Comparison of ENCODE assay signal across 8 cellular contexts in genomic region chr2:43169987-43170732, GRCh38. TPM values are rescaled to one million over a fixed set of nuclear protein-coding genes. Genes with fewer than 3 reads are reported as not detected.
DNase-seq lines count a peak whose midpoint lies in the region; ATAC-seq and TF ChIP-seq lines count a peak whose summit lies in the region.

No MANE protein-coding gene starts in this region.

- no peaks in the 10 kb centered on the region for H3K9me3 ChIP-seq in BLaER1
- no peaks in the 10 kb centered on the region for H3K9me3 ChIP-seq in MM.1S (replicated peaks; ENCODE audit: insufficient read depth, low read length)
- H3K9me3 ChIP-seq in testis, result no peaks in the 10 kb centered on the region

- H2AFZ ChIP-seq in MM.1S (ENCODE audit: low read length), result peak overlapping the region; percentile 43; the same call in 1 of the 2 replicates

- H3K4me1 ChIP-seq in BLaER1 (peaks cover 90% of the 10 kb centered on the region), MM.1S (ENCODE audit: low read length) (peaks cover 36% of the 10 kb centered on the region), testis (no peaks in the 10 kb centered on the region)

- peak; percentile 85 for TF ChIP-seq CTCF in MM.1S (IDR thresholded peaks at IDR 0.05; ENCODE audit: low read length)
- TF ChIP-seq CTCF in fibroblast of the aortic adventitia (IDR thresholded peaks at IDR 0.05; ENCODE audit: insufficient read depth, low read length), result peak; percentile 46
- peak in 1 of 3 experiments; percentile 21 for TF ChIP-seq CTCF in testis (IDR thresholded peaks at IDR 0.05)

- H3K36me3 ChIP-seq in BLaER1 (peaks cover 13% of the 10 kb centered on the region; the same call in 1 of the 2 replicates), MM.1S (replicated peaks; ENCODE audit: insufficient read depth, low read length) (no peaks in the 10 kb centered on the region), testis (ENCODE audit: low read depth, missing control alignments) (no peaks in the 10 kb centered on the region)

- peak; percentile 60 for DNase-seq in MM.1S
- peak; percentile 51 for DNase-seq in activated T-cell treated with anti-CD3 and anti-CD28 coated beads for 4 hours
- DNase-seq in fibroblast of the aortic adventitia (ENCODE audit: low read depth), result no peak
- DNase-seq in stimulated activated CD4-positive, alpha-beta T cell treated with anti-CD3 and anti-CD28 coated beads, Interleukin-12 subunit alpha, Interleukin-12 subunit beta, amount 100 ng/mL, for 48 hours (ENCODE audit: low read depth in 2 of 3, low spot score in 1 of 3), result peak; percentile 63 to 77 (median 67)
- DNase-seq in testis, result no peak

- H3F3A ChIP-seq in MM.1S (ENCODE audit: insufficient read depth, low read length), result peaks cover 13% of the 10 kb centered on the region

- H3K4me2 ChIP-seq in BLaER1 (peak overlapping the region; percentile 94), MM.1S (ENCODE audit: low read depth, low read length) (no peak overlapping the region)

- H3K9ac ChIP-seq in BLaER1 (peak overlapping the region; percentile 27; the same call in 1 of the 2 replicates), MM.1S (ENCODE audit: low read length) (no peak overlapping the region)

- H3K4me3 ChIP-seq in BLaER1 (peak overlapping the region; percentile 9; the same call in 1 of the 2 replicates), MM.1S (ENCODE audit: low read length) (no peak overlapping the region), fibroblast of the aortic adventitia (ENCODE audit: low read depth, low read length) (no peak overlapping the region), testis (no peak overlapping the region)

- peaks cover 55% of the 10 kb centered on the region; the same call in 1 of the 2 replicates for H4K20me1 ChIP-seq in BLaER1
- H4K20me1 ChIP-seq in MM.1S (ENCODE audit: insufficient read depth, low read length), result no peaks in the 10 kb centered on the region

- H3K79me2 ChIP-seq in MM.1S (ENCODE audit: low read length), result no peaks in the 10 kb centered on the region

- intact Hi-C loops in testis (cut with DNase I; ENCODE audit: low total_unique reads), result no loop called here

- no peak for ATAC-seq in GM19324 (IDR thresholded peaks at IDR 0.05; ENCODE audit: low FRiP score, unreplicated experiment)
- ATAC-seq in HG03039 (IDR thresholded peaks at IDR 0.05; ENCODE audit: unreplicated experiment), result no peak

- no peaks in the 10 kb centered on the region for H3K9me2 ChIP-seq in MM.1S (replicated peaks; ENCODE audit: insufficient read depth, low read length)

- H3K27me3 ChIP-seq in BLaER1, result no peaks in the 10 kb centered on the region
- H3K27me3 ChIP-seq in MM.1S (replicated peaks; ENCODE audit: insufficient read depth, low read length), result no peaks in the 10 kb centered on the region
- no peaks in the 10 kb centered on the region for H3K27me3 ChIP-seq in testis

- 71 to 86% methylated on average over 11 to 13 of the region's 13 CpGs for WGBS in testis, 2 donors

- TF ChIP-seq POLR2A in testis (IDR thresholded peaks at IDR 0.05), result no peak

- H3K27ac ChIP-seq in BLaER1, result peak overlapping the region; percentile 75
- no peak overlapping the region for H3K27ac ChIP-seq in MM.1S (ENCODE audit: low read length)
- no peak overlapping the region for H3K27ac ChIP-seq in testis

RNA-seq across cellular contexts. Expression of gene ZFP36L2, which starts 56.2 kb away (rescaled TPM):
- total RNA-seq in fibroblast of the aortic adventitia (ENCODE audit: low replicate concordance) (34.3 and 50.4 TPM in 2 replicates), testis (10 to 100 TPM; 35.7 to 54.4 TPM)
- polyA plus RNA-seq in testis (ENCODE audit: insufficient read depth, low read depth, low replicate concordance), result 45.4 TPM

Comparison
In these comparisons a context has a peak if more than half of its experiments do, and no peak if none do; other contexts are left out.
1. DNase-seq: peak in MM.1S (single experiment), activated T-cell treated with anti-CD3 and anti-CD28 coated beads for 4 hours (single experiment) and stimulated activated CD4-positive, alpha-beta T cell treated with anti-CD3 and anti-CD28 coated beads, Interleukin-12 subunit alpha, Interleukin-12 subunit beta, amount 100 ng/mL, for 48 hours (3 of 3); none in fibroblast of the aortic adventitia (single experiment) and testis (single experiment).